Comparison of ENCODE assay signal across 8 cellular contexts in genomic region chr7:44798649-44799275, GRCh38. TPM values are rescaled to one million over a fixed set of nuclear protein-coding genes. Genes with fewer than 3 reads are reported as not detected.
DNase-seq lines count a peak whose midpoint lies in the region; ATAC-seq, FAIRE-seq and TF ChIP-seq lines count a peak whose summit lies in the region.

No MANE protein-coding gene starts in this region.

- POLR2A ChIA-PET in AG04450 (lab: Yijun Ruan, JAX) (interaction anchor here (0.7 to 1.2 kb wide), 5 partner anchors 31 to 161 kb away, joined by 3 to 8 read pairs (median 4); no protein-coding TSS in a partner anchor), IMR-90 (lab: Charles Lee; ENCODE audit: unreplicated experiment) (interaction anchor here (1.1 kb wide), 1 partner anchor 47 kb away, joined by 3 read pairs; no protein-coding TSS in a partner anchor), HEK293T (lab: Yijun Ruan, JAX) (interaction anchor here (0.7 to 2.4 kb wide), 4 partner anchors 49 to 225 kb away, joined by 3 to 17 read pairs (median 6); partner anchors contain the start of genes DDX56, H2AZ2 and PURB)

- 0 out of 2 replicates have a peak overlapping the region, but pooled peaks have one; percentile 31 for H3K14ac ChIP-seq in IMR-90 (replicated peaks; ENCODE audit: low read depth, low read length)

- H3K27ac Mint-ChIP-seq in brain (peak overlapping the region; percentile 41 to 99 (median 77)), mesothelial cell of epicardium (peak overlapping the region; percentile 62)

- H3K36me3 ChIP-seq in IMR-90 (ENCODE audit: control insufficient read depth, insufficient read depth, low read length) = peaks cover 38% of the 10 kb centered on the region

- H3K9ac ChIP-seq in IMR-90 (ENCODE audit: low read depth, low read length) = peak overlapping the region; percentile 23; the same call in 1 of the 2 replicates

- in situ Hi-C loops in IMR-90 (cut with MboI; ENCODE audit: low sequenced_read_pairs) (no loop called here), GM13976 (cut with MboI; ENCODE audit: low sequenced_read_pairs, unreplicated experiment) (no loop called here)

- H2BK120ac ChIP-seq in IMR-90 (ENCODE audit: low read depth, low read length) = no peak overlapping the region

- ATAC-seq in IMR-90 (ENCODE audit: low read depth) = no peak

- intact Hi-C loops in IMR-90 (cut with micrococcal nuclease) = loop anchor here (5.0 kb wide), 2 partner anchors 124 to 339 kb away; no protein-coding TSS in a partner anchor

- no peak for TF ChIP-seq RAD21 in IMR-90 (IDR thresholded peaks at IDR 0.05; ENCODE audit: low read length)

- H4K91ac ChIP-seq in IMR-90 (ENCODE audit: insufficient read depth, low read depth, low read length) = no peak overlapping the region

- H3K27me3 Mint-ChIP-seq in brain (peaks cover 7% of the 10 kb centered on the region), mesothelial cell of epicardium (ENCODE audit: low read depth) (no peaks in the 10 kb centered on the region)

- H3K4me1 Mint-ChIP-seq in brain (peaks cover 41% of the 10 kb centered on the region), mesothelial cell of epicardium (peaks cover 24% of the 10 kb centered on the region)

- H3K23ac ChIP-seq in IMR-90 (ENCODE audit: low read depth, low read length) = peak overlapping the region; percentile 23; the same call in 1 of the 2 replicates

- H3K4ac ChIP-seq in IMR-90 (ENCODE audit: low read depth, low read length) = no peak overlapping the region

- no peak for FAIRE-seq in HTR-8/SVneo (lab: Jason Lieb, UNC)

- no peak for TF ChIP-seq POLR2A in IMR-90 (IDR thresholded peaks at IDR 0.05; ENCODE audit: low read depth, low read length)

- DNase-seq in AG04450 (ENCODE audit: low read depth, low spot score) = no peak
- DNase-seq in IMR-90 = no peak
- no peak for DNase-seq in mesothelial cell of epicardium (ENCODE audit: low spot score in 2 of 2, unreplicated experiment in 2 of 2)
- DNase-seq in HEK293T (ENCODE audit: extremely low spot score) = no peak
- DNase-seq in HTR-8/SVneo (ENCODE audit: insufficient read length, low spot score) = no peak
- no peak for DNase-seq in stimulated activated CD4-positive, alpha-beta T cell treated with anti-CD3 and anti-CD28 coated beads, Interleukin-12 subunit alpha, Interleukin-12 subunit beta, amount 100 ng/mL, for 4 hours
- no peak for DNase-seq in GM13976 (ENCODE audit: low spot score)

- H3K18ac ChIP-seq in IMR-90 (ENCODE audit: low read depth, low read length) = no peak overlapping the region

- dilution Hi-C loops in IMR-90 (cut with HindIII; ENCODE audit: low sequenced_read_pairs, unreplicated experiment) = no loop called here

- H4K5ac ChIP-seq in IMR-90 (ENCODE audit: low read depth, low read length) = no peak overlapping the region

- H3K4me2 ChIP-seq in IMR-90 (ENCODE audit: low read depth, low read length) = peak overlapping the region; percentile 74

- no peak for TF ChIP-seq CTCF in AG04450 (IDR thresholded peaks at IDR 0.05; ENCODE audit: low read depth, low read length)
- no peak for TF ChIP-seq CTCF in IMR-90 (conservative IDR thresholded peaks at IDR 0.05; ENCODE audit: low read depth, low read length)
- TF ChIP-seq CTCF in brain (conservative IDR thresholded peaks at IDR 0.05) = no peak
- no peak for TF ChIP-seq CTCF in mesothelial cell of epicardium (IDR thresholded peaks at IDR 0.05; ENCODE audit: unreplicated experiment)
- no peak for TF ChIP-seq CTCF in GM13976 (IDR thresholded peaks at IDR 0.05; ENCODE audit: borderline replicate concordance, control extremely low read depth, extremely low read depth, insufficient read depth, missing control alignments)

- 0% methylated on average over 1 of the region's 2 CpGs; no CpG with 5 or more reads in 1 of the 2 experiments for WGBS in IMR-90 (ENCODE audit: extremely low coverage in 2 of 2, insufficient read length in 1 of 2), 2 experiments

- H4K20me1 ChIP-seq in IMR-90 (ENCODE audit: insufficient read depth, low read length) = peaks cover 63% of the 10 kb centered on the region

- no peak overlapping the region for H2BK5ac ChIP-seq in IMR-90 (ENCODE audit: low read depth, low read length, poor library complexity, severe bottlenecking)

- no TSS peak for BruUV-seq in IMR-90 (replicated peaks; lab: Mats Ljungman, UMichigan)

- peaks cover 13 to 58% of the 10 kb centered on the region in 2 experiments; a peak in 3 of 4 replicates for H3K79me1 ChIP-seq in IMR-90 (ENCODE audit: low read depth in 1 of 2, low read length in 2 of 2)

- peaks cover 15% of the 10 kb centered on the region for H3K9me1 ChIP-seq in IMR-90 (ENCODE audit: insufficient read depth, low read length)

- H2BK15ac ChIP-seq in IMR-90 (ENCODE audit: low read depth, low read length) = no peak overlapping the region

- H2AK5ac ChIP-seq in IMR-90 (ENCODE audit: low read depth, low read length) = no peak overlapping the region

- H3K56ac ChIP-seq in IMR-90 (ENCODE audit: extremely low read depth, insufficient read depth, low read length) = no peak overlapping the region; the same call in 1 of the 2 replicates

- H3K9me3 Mint-ChIP-seq in brain (no peaks in the 10 kb centered on the region), mesothelial cell of epicardium (no peaks in the 10 kb centered on the region)

- H3K9me3 ChIP-seq in AG04450 (ENCODE audit: control insufficient read depth, insufficient read depth, low read length) (no peaks in the 10 kb centered on the region), IMR-90 (ENCODE audit: control insufficient read depth, insufficient read depth, low read length) (no peaks in the 10 kb centered on the region)

- H3K4me3 ChIP-seq in AG04450 (ENCODE audit: low read depth, low read length) (peak overlapping the region; percentile 99), IMR-90 (ENCODE audit: insufficient read depth, low read depth, low read length) (peak overlapping the region; percentile 17; the same call in 1 of the 2 replicates)

- no peak overlapping the region for H2AFZ ChIP-seq in IMR-90 (replicated peaks; ENCODE audit: low read length, poor library complexity)

- no peak overlapping the region for H4K8ac ChIP-seq in IMR-90 (ENCODE audit: low read depth in 2 of 2, low read length in 2 of 2)

- peaks cover 2% of the 10 kb centered on the region; the same call in 1 of the 2 replicates for H3K4me1 ChIP-seq in IMR-90 (ENCODE audit: control insufficient read depth, insufficient read depth, low read length)

- H2AK9ac ChIP-seq in IMR-90 (replicated peaks; ENCODE audit: low read depth, low read length, poor library complexity) = no peak overlapping the region

- CTCF ChIA-PET in AG04450 (lab: Charles Lee) (interaction anchor here (1.0 to 1.5 kb wide), 4 partner anchors 48 to 338 kb away, joined by 3 to 5 read pairs (median 3); no protein-coding TSS in a partner anchor), IMR-90 (lab: Yijun Ruan, JAX) (interaction anchor here (0.6 to 0.8 kb wide), 3 partner anchors 45 to 210 kb away, joined by 4 to 7 read pairs (median 5); no protein-coding TSS in a partner anchor), HEK293T (lab: Yijun Ruan, JAX) (interaction anchor here (0.6 to 0.9 kb wide), 3 partner anchors 45 to 794 kb away, joined by 3 to 4 read pairs (median 3); no protein-coding TSS in a partner anchor)

- H3K36me3 Mint-ChIP-seq in brain (peaks cover 55% of the 10 kb centered on the region), mesothelial cell of epicardium (peaks cover 27% of the 10 kb centered on the region)

- H3K27ac ChIP-seq in AG04450 (ENCODE audit: low read depth, low read length) (no peak overlapping the region), IMR-90 (ENCODE audit: insufficient read depth, low read length) (no peak overlapping the region)

- H2BK20ac ChIP-seq in IMR-90 (ENCODE audit: low read depth, low read length) = no peak overlapping the region

- H3K27me3 ChIP-seq in AG04450 (ENCODE audit: control insufficient read depth, insufficient read depth, low read length) = no peaks in the 10 kb centered on the region
- no peaks in the 10 kb centered on the region for H3K27me3 ChIP-seq in IMR-90 (ENCODE audit: control insufficient read depth, insufficient read depth, low read length)

- peak overlapping the region; percentile 97 to 99 (median 98) for H3K4me3 Mint-ChIP-seq in brain
- H3K4me3 Mint-ChIP-seq in mesothelial cell of epicardium = peak overlapping the region; percentile 89

TF ChIP-seq in IMR-90, 13 proteins besides CTCF, POLR2A, EP300 and RAD21 (continues in another document):
- no peak for TF ChIP-seq MAZ (IDR thresholded peaks at IDR 0.05; ENCODE audit: borderline replicate concordance, low read depth, low read length)
- no peak for TF ChIP-seq BHLHE40 (IDR thresholded peaks at IDR 0.05; ENCODE audit: low read depth, low read length)

TF ChIP-seq in HEK293T, 16 proteins besides CTCF, POLR2A, EP300 and RAD21:
- no peak for TF ChIP-seq CTBP1 (IDR thresholded peaks at IDR 0.05; ENCODE audit: borderline replicate concordance)

RNA-seq across cellular contexts. Expression of gene PPIA, which starts 2.3 kb away (rescaled TPM):
- polyA plus RNA-seq in AG04450 (2011; rRNA removed) (4,846 and 5,100 TPM in 2 replicates), IMR-90 (2012; rRNA removed) (4,788 and 4,883 TPM in 2 replicates), brain (ENCODE audit: insufficient read depth, low read depth, low replicate concordance) (3,075 TPM)
- polyA minus RNA-seq in AG04450 (2011; rRNA and poly(A)+ RNA removed) = 704 and 770 TPM in 2 replicates
- total RNA-seq in IMR-90 (2012; rRNA removed) (3,396 and 3,430 TPM in 2 replicates), mesothelial cell of epicardium (935 to 982 TPM (median 943 TPM) in 3 replicates)
- 3,102 and 3,821 TPM in 2 replicates for polyA plus RNA-seq in IMR-90 (2012; cell fraction: cytosol; rRNA removed)
- 630 and 1,845 TPM in 2 replicates for polyA plus RNA-seq in IMR-90 (2012; cell fraction: nucleus; rRNA removed; ENCODE audit: low replicate concordance)

RNA-seq across cellular contexts. Expression of gene H2AZ2, which starts 49.1 kb away (rescaled TPM):
- polyA plus RNA-seq in AG04450 (2011; rRNA removed) (141 and 164 TPM in 2 replicates), IMR-90 (2012; rRNA removed) (135 and 156 TPM in 2 replicates), brain (ENCODE audit: insufficient read depth, low read depth, low replicate concordance) (302 TPM)
- polyA minus RNA-seq in AG04450 (2011; rRNA and poly(A)+ RNA removed) = 96.0 and 107 TPM in 2 replicates
- total RNA-seq in IMR-90 (2012; rRNA removed) (162 and 230 TPM in 2 replicates), mesothelial cell of epicardium (150 to 156 TPM (median 156 TPM) in 3 replicates)
- polyA plus RNA-seq in IMR-90 (2012; cell fraction: cytosol; rRNA removed) = 141 and 213 TPM in 2 replicates
- 57.3 and 81.6 TPM in 2 replicates for polyA plus RNA-seq in IMR-90 (2012; cell fraction: nucleus; rRNA removed; ENCODE audit: low replicate concordance)

RNA-seq across cellular contexts. Expression of gene ZMIZ2, which starts 50.1 kb away (rescaled TPM):
- polyA plus RNA-seq in AG04450 (2011; rRNA removed) (4.8 and 7.7 TPM in 2 replicates), IMR-90 (2012; rRNA removed) (22.9 and 24.0 TPM in 2 replicates), brain (ENCODE audit: insufficient read depth, low read depth, low replicate concordance) (118 TPM)
- polyA minus RNA-seq in AG04450 (2011; rRNA and poly(A)+ RNA removed) = 14.7 and 18.6 TPM in 2 replicates
- total RNA-seq in IMR-90 (2012; rRNA removed) (2.8 and 3.0 TPM in 2 replicates), mesothelial cell of epicardium (164 to 169 TPM (median 164 TPM) in 3 replicates)
- 6.2 and 11.7 TPM in 2 replicates for polyA plus RNA-seq in IMR-90 (2012; cell fraction: cytosol; rRNA removed)
- 98.7 and 169 TPM in 2 replicates for polyA plus RNA-seq in IMR-90 (2012; cell fraction: nucleus; rRNA removed; ENCODE audit: low replicate concordance)
